21 cellular contexts compared by ENCODE assay signal in the genomic region with DNA sequence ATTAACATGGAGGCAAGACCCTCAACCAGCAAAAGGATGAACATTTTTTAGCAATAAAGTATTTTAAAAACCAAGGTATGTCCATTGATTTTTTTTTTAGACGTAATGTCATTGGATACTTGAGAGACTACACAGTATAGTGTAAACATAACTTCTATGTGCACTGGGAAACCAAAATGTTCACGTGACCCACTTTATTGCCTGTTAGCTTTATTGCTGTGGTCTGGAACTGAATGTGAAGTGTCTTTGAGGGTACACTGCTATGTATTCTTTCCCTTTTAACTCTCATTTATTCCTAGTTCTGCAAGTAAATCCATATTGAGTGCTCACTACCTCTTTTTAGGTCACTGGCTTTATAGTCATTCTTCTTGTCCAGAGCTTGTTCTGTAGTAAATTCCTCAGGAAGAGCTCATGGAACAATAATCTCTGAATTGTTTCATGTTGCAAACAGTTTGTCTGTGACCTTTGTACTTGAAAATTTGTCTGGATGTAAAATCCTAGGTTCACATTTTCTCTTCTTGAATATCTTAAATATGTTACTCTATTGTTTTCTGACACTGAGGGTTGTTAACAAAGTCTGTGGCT. TPM values are rescaled to one million over a fixed set of nuclear protein-coding genes. Genes with fewer than 3 reads are reported as not detected.
DNase-seq lines count a peak whose midpoint lies in the region; ATAC-seq and TF ChIP-seq lines count a peak whose summit lies in the region.
"Had no signal": no experiment of that assay in that cellular context is flagged by ENCODE, and none has a peak within 500 bp of the region (broad histone marks: within the 10 kb centered on the region; RNA-seq: fewer than 3 reads in every experiment).

No MANE protein-coding gene starts in this region.

- peaks cover 17% of the 10 kb centered on the region for H3K9me3 Mint-ChIP-seq in HFFc6
- peaks cover 24% of the 10 kb centered on the region for H3K9me3 Mint-ChIP-seq in activated CD8-positive, alpha-beta T cell treated with anti-CD3 and anti-CD28 coated beads for 36 hours

- no peak overlapping the region for H3K4me3 ChIP-seq in effector memory CD4-positive, alpha-beta T cell (ENCODE audit: insufficient read depth, low read depth, low read length, poor library complexity, severe bottlenecking)
- H3K4me3 ChIP-seq: body of pancreas, psoas muscle, upper lobe of left lung had no signal

- H3K36me3 ChIP-seq in effector memory CD4-positive, alpha-beta T cell (ENCODE audit: control insufficient read depth, insufficient read depth, low read length) = no peaks in the 10 kb centered on the region
- H3K36me3 ChIP-seq: upper lobe of left lung had no signal

- no peak for TF ChIP-seq CTCF in HFFc6 (IDR thresholded peaks at IDR 0.05)
- TF ChIP-seq CTCF in activated CD8-positive, alpha-beta T cell treated with anti-CD3 and anti-CD28 coated beads for 36 hours (IDR thresholded peaks at IDR 0.05) = no peak

- H3K4me3 Mint-ChIP-seq in HFFc6 = no peak overlapping the region
- no peak overlapping the region for H3K4me3 Mint-ChIP-seq in activated CD8-positive, alpha-beta T cell treated with anti-CD3 and anti-CD28 coated beads for 36 hours
- H3K4me3 Mint-ChIP-seq: CD4-positive, CD25-positive, alpha-beta regulatory T cell; natural killer cell had no signal

- H3K4me1 Mint-ChIP-seq in HFFc6 (ENCODE audit: low read depth) = peaks cover 18% of the 10 kb centered on the region
- H3K4me1 Mint-ChIP-seq in activated CD8-positive, alpha-beta T cell treated with anti-CD3 and anti-CD28 coated beads for 36 hours (ENCODE audit: low read depth) = peaks cover 19% of the 10 kb centered on the region

- intact Hi-C loops in activated CD8-positive, alpha-beta T cell treated with anti-CD3 and anti-CD28 coated beads for 36 hours (cut with micrococcal nuclease) = no loop called here

- H3K27ac ChIP-seq in effector memory CD4-positive, alpha-beta T cell (ENCODE audit: insufficient read depth, low read length, poor library complexity, severe bottlenecking) = no peak overlapping the region
- H3K27ac ChIP-seq: body of pancreas, psoas muscle, upper lobe of left lung had no signal

- CTCF ChIA-PET in activated CD8-positive, alpha-beta T cell treated with anti-CD3 and anti-CD28 coated beads for 36 hours (lab: Charles Lee) = no interaction called here

- no peaks in the 10 kb centered on the region for H3K4me1 ChIP-seq in effector memory CD4-positive, alpha-beta T cell (ENCODE audit: control insufficient read depth, insufficient read depth, low read length, poor library complexity, severe bottlenecking)
- H3K4me1 ChIP-seq: psoas muscle had no signal

- peaks cover 6% of the 10 kb centered on the region for H3K9me3 ChIP-seq in effector memory CD4-positive, alpha-beta T cell (ENCODE audit: control insufficient read depth, low read length)
- H3K9me3 ChIP-seq: body of pancreas had no signal

- DNase-seq in AG08395 (ENCODE audit: low spot score) = peak; percentile 19
- DNase-seq in HFFc6 = peak; percentile 21
- peak; percentile 72 for DNase-seq in SW480 (ENCODE audit: low spot score)
- DNase-seq in left lobe of liver (ENCODE audit: low spot score) = no peak
- DNase-seq in DMS53 (lab: John Stamatoyannopoulos, UW) = no peak
- no peak for DNase-seq in kidney tubule cell (ENCODE audit: low spot score)
- no peak for DNase-seq in effector memory CD4-positive, alpha-beta T cell
- DNase-seq in activated CD8-positive, alpha-beta T cell treated with anti-CD3 and anti-CD28 coated beads for 36 hours = no peak
- DNase-seq: activated CD4-positive, alpha-beta T cell treated with anti-CD3 and anti-CD28 coated beads for 4 hours; activated naive CD4-positive, alpha-beta T cell treated with Interleukin-2 at 50 U/mL for 16 hours; body of pancreas; CD4-positive, CD25-positive, alpha-beta regulatory T cell; mammary epithelial cell; natural killer cell; NCI-H1694 treated with DMSO at 0.1 percent for 48 hours; NCI-H748 treated with DMSO at 0.1 percent for 48 hours; psoas muscle; SK-N-SH; stimulated activated naive CD4-positive, alpha-beta T cell; upper lobe of left lung had no signal

- H3K36me3 Mint-ChIP-seq in HFFc6 (ENCODE audit: low read depth) = peaks cover 27% of the 10 kb centered on the region
- H3K36me3 Mint-ChIP-seq in activated CD8-positive, alpha-beta T cell treated with anti-CD3 and anti-CD28 coated beads for 36 hours (ENCODE audit: low read depth) = peaks cover 28% of the 10 kb centered on the region

- H3K27me3 ChIP-seq in effector memory CD4-positive, alpha-beta T cell (replicated peaks; ENCODE audit: control insufficient read depth, insufficient read depth, low read length, poor library complexity, severe bottlenecking) = no peaks in the 10 kb centered on the region
- H3K27me3 ChIP-seq: body of pancreas, upper lobe of left lung had no signal

- peak; percentile 53 for ATAC-seq in left lobe of liver
- ATAC-seq in activated CD8-positive, alpha-beta T cell treated with anti-CD3 and anti-CD28 coated beads for 36 hours = no peak
- ATAC-seq: body of pancreas, HCT116, natural killer cell, psoas muscle had no signal

- no peaks in the 10 kb centered on the region; the same call in 1 of the 2 replicates for H3K27me3 Mint-ChIP-seq in HFFc6 (ENCODE audit: insufficient read depth)
- no peaks in the 10 kb centered on the region for H3K27me3 Mint-ChIP-seq in activated CD8-positive, alpha-beta T cell treated with anti-CD3 and anti-CD28 coated beads for 36 hours
- H3K27me3 Mint-ChIP-seq: CD4-positive, CD25-positive, alpha-beta regulatory T cell had no signal

- POLR2A ChIA-PET in activated CD8-positive, alpha-beta T cell treated with anti-CD3 and anti-CD28 coated beads for 36 hours (lab: Charles Lee) = no interaction called here

- no peak overlapping the region for H3K27ac Mint-ChIP-seq in HFFc6
- H3K27ac Mint-ChIP-seq in activated CD8-positive, alpha-beta T cell treated with anti-CD3 and anti-CD28 coated beads for 36 hours = no peak overlapping the region

RNA-seq across cellular contexts. Expression of a gene that starts 20.6 kb away (rescaled TPM):
- 10 to 100 TPM; 43.2 to 49.0 (median 46.3) TPM for total RNA-seq in HFFc6 (2021; fragmentation: NEBNext Ultra II Directional; extraction: Animal tissue kit (Norgen Biotek cat#: 25700))
- total RNA-seq in left lobe of liver = 60.8 TPM
- total RNA-seq in activated CD8-positive, alpha-beta T cell treated with anti-CD3 and anti-CD28 coated beads for 36 hours = 10 to 100 TPM; 31.3 to 31.9 TPM

Comparison
In these comparisons a context has a peak if more than half of its experiments do, and no peak if none do; other contexts are left out.
1. DNase-seq: peak in AG08395 (single experiment), HFFc6 (single experiment) and SW480 (single experiment); none in left lobe of liver (single experiment), DMS53 (single experiment), kidney tubule cell (single experiment), effector memory CD4-positive, alpha-beta T cell (0 of 3) and activated CD8-positive, alpha-beta T cell treated with anti-CD3 and anti-CD28 coated beads for 36 hours (single experiment).